In genomic region chr18:35231052-35231451, GRCh38 we compare ENCODE assay signal across 8 cellular contexts. TPM values are rescaled to one million over a fixed set of nuclear protein-coding genes. Genes with fewer than 3 reads are reported as not detected.
DNase-seq lines count a peak whose midpoint lies in the region; ATAC-seq and TF ChIP-seq lines count a peak whose summit lies in the region.

No MANE protein-coding gene starts in this region.

- H3K4me3 ChIP-seq in A673 (ENCODE audit: low read depth, low read length, poor library complexity, severe bottlenecking): peak overlapping the region; percentile 30

- intact Hi-C loops in A673 (cut with micrococcal nuclease; ENCODE audit: unreplicated experiment): loop anchor here (2.0 to 10.0 kb wide), 2 partner anchors 124 to 254 kb away; no protein-coding TSS in a partner anchor

- ATAC-seq in GM18867 (IDR thresholded peaks at IDR 0.05; ENCODE audit: unreplicated experiment) (peak; percentile 94), HG03175 (IDR thresholded peaks at IDR 0.05; ENCODE audit: unreplicated experiment) (peak; percentile 81)

- H3K27me3 ChIP-seq in A673 (replicated peaks; ENCODE audit: insufficient read depth, low read depth, low read length, poor library complexity) (no peaks in the 10 kb centered on the region), layer of hippocampus (ENCODE audit: control insufficient read depth, insufficient read depth, low read length) (no peaks in the 10 kb centered on the region)

- no peaks in the 10 kb centered on the region for H3K4me1 ChIP-seq in A673 (ENCODE audit: insufficient read depth, low read length, poor library complexity, severe bottlenecking)

- CTCF ChIA-PET in A673 (lab: Charles Lee): interaction anchor here (0.6 to 1.3 kb wide), 2 partner anchors 9 to 124 kb away, joined by 5 to 8 read pairs; partner anchors contain the start of gene ZNF397

- BruUV-seq in A673 (replicated peaks; lab: Mats Ljungman, UMichigan): no TSS peak

- H3K27ac ChIP-seq in A673 (ENCODE audit: low read depth, low read length, poor library complexity, severe bottlenecking): no peak overlapping the region
- H3K27ac ChIP-seq in layer of hippocampus (ENCODE audit: low read depth, low read length): peak overlapping the region; percentile 32

- DNase-seq in A673 (ENCODE audit: low spot score) (peak; percentile 85), NCI-H345 treated with DMSO at 0.1 percent for 48 hours (lab: John Stamatoyannopoulos, UW; ENCODE audit: unreplicated experiment) (peak; percentile 65), cerebellar nuclear complex (lab: John Stamatoyannopoulos, UW) (peak; percentile 28 to 36)
- DNase-seq in activated CD4-positive, alpha-beta T cell treated with anti-CD3 and anti-CD28 coated beads for 1 hour: peak; percentile 67
- peak; percentile 76 for DNase-seq in stimulated activated CD4-positive, alpha-beta T cell treated with anti-CD3 and anti-CD28 coated beads, Interleukin-1b, Interleukin-23, amount 100 ng/mL, for 48 hours

- no peaks in the 10 kb centered on the region for H3K9me3 ChIP-seq in A673 (ENCODE audit: low read depth, low read length, poor library complexity, severe bottlenecking)

- no peaks in the 10 kb centered on the region for H3K36me3 ChIP-seq in A673 (ENCODE audit: insufficient read depth, low read length, poor library complexity, severe bottlenecking)

- POLR2A ChIA-PET in A673 (lab: Charles Lee; ENCODE audit: low non-redundant PET): no interaction called here

- TF ChIP-seq CTCF in A673 (conservative IDR thresholded peaks at IDR 0.05; ENCODE audit: low read depth, low read length): peak; percentile 90

RNA-seq across cellular contexts. Expression of gene ZNF397, which starts 9.8 kb away (rescaled TPM):
- total RNA-seq in A673 (2021): 34.5 and 34.7 TPM in 2 replicates

RNA-seq across cellular contexts. Expression of gene ZSCAN30, which starts 59.0 kb away (rescaled TPM):
- 17.0 and 18.1 TPM in 2 replicates for total RNA-seq in A673 (2021)

Comparison
In these comparisons a context has a peak if more than half of its experiments do, and no peak if none do; other contexts are left out.
1. DNase-seq: peak in every context shown above with its lines; median percentile 85 in A673; 76 in stimulated activated CD4-positive, alpha-beta T cell treated with anti-CD3 and anti-CD28 coated beads, Interleukin-1b, Interleukin-23, amount 100 ng/mL, for 48 hours; 67 in activated CD4-positive, alpha-beta T cell treated with anti-CD3 and anti-CD28 coated beads for 1 hour; 65 in NCI-H345 treated with DMSO at 0.1 percent for 48 hours; 32 in cerebellar nuclear complex.